In the genomic region with DNA sequence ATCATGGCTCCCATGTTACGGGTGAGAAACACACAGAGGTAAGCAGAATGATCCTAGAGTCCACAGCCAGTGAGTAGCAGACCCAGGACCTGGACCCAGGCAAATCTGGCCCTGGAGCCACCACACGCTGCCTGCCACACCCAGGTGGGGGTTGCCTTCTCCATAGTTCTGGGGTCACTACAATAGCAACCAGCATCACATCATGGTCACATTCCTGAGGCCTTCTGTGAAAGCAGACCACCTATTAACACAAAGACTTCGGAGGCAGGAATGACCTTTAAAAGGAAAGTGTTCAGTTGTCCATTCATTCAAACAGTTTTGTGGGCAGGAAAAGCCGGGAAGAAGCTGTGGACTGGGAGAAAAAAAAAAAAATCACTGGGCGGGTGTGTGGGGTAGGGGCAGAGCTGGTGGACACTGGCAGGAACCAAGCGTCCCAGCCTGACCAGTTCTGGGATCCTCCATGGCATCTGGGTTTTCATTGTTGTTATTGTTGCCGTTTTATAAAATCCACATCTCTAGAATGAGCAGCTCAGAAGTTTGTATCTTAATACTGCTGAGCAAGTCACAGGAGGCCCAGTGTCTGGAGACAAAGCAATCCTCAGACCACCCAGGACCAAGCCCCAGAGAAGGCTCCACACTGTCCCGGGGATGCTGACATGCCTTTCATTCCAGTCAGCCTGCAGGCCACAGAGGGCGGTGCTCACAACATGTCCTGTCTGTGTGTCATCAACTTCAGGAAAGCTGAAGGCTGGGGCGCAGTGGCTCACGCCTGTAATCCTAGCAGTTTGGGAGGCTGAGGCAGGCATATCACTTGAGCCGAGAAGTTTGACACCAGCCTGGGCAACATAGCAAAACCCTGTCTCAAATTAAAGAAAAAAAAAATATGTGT, we compare ENCODE assay signal across 11 cellular contexts.
DNase-seq lines count a peak whose midpoint lies in the region; ATAC-seq and TF ChIP-seq lines count a peak whose summit lies in the region.
"Had no signal": no experiment of that assay in that cellular context is flagged by ENCODE, and none has a peak within 500 bp of the region (broad histone marks: within the 10 kb centered on the region; RNA-seq: fewer than 3 reads in every experiment).

No MANE protein-coding gene starts in this region.

- no peaks in the 10 kb centered on the region for H3K27me3 Mint-ChIP-seq in MCF 10A (ENCODE audit: insufficient read depth, unreplicated experiment)

- H3K27ac ChIP-seq in breast epithelium, result no peak overlapping the region
- H3K27ac ChIP-seq: 22Rv1, HL-60 had no signal

- intact Hi-C loops in MCF 10A (cut with micrococcal nuclease), result no loop called here
- intact Hi-C loops in breast epithelium (cut with DNase I; ENCODE audit: low total_unique reads), result no loop called here

- CTCF ChIA-PET in MCF 10A (lab: Yijun Ruan, JAX), result no interaction called here

- BruUV-seq in MCF 10A (replicated peaks; lab: Mats Ljungman, UMichigan), result no TSS peak

- H3K27me3 ChIP-seq in breast epithelium, result no peaks in the 10 kb centered on the region

- ATAC-seq in HG03565 (IDR thresholded peaks at IDR 0.05; ENCODE audit: unreplicated experiment), result no peak

- no peaks in the 10 kb centered on the region for H3K9me3 ChIP-seq in breast epithelium

- H3K9me3 Mint-ChIP-seq in MCF 10A (ENCODE audit: unreplicated experiment), result no peaks in the 10 kb centered on the region

- no peaks in the 10 kb centered on the region for H3K4me1 Mint-ChIP-seq in MCF 10A (ENCODE audit: insufficient read depth, unreplicated experiment)

- TF ChIP-seq POLR2A in breast epithelium (IDR thresholded peaks at IDR 0.05), result no peak

- no peaks in the 10 kb centered on the region for H3K36me3 ChIP-seq in breast epithelium

- POLR2A ChIA-PET in MCF 10A (lab: Yijun Ruan, JAX), result interaction anchor here (0.6 kb wide), 1 partner anchor 23 kb away, joined by 3 read pairs; no protein-coding TSS in a partner anchor

- H3K4me3 Mint-ChIP-seq in MCF 10A (ENCODE audit: unreplicated experiment), result no peak overlapping the region

- no peak overlapping the region for H3K27ac Mint-ChIP-seq in MCF 10A (ENCODE audit: low read depth, unreplicated experiment)

- TF ChIP-seq CTCF in MCF 10A (IDR thresholded peaks at IDR 0.05; ENCODE audit: unreplicated experiment) (no peak), breast epithelium (IDR thresholded peaks at IDR 0.05) (no peak), astrocyte of the cerebellum (IDR thresholded peaks at IDR 0.05; ENCODE audit: low read depth, low read length, missing control alignments) (no peak)

- DNase-seq in MCF 10A (ENCODE audit: unreplicated experiment) (peak; percentile 28), breast epithelium (ENCODE audit: low spot score in 2 of 2) (no peak), astrocyte of the cerebellum (ENCODE audit: low read depth) (peak; percentile 35), iris pigment epithelial cell (ENCODE audit: low read depth) (peak; percentile 84), NAMALWA (ENCODE audit: low spot score) (no peak), T-helper 1 cell (no peak)
- no peak for DNase-seq in stimulated activated CD4-positive, alpha-beta T cell treated with anti-CD3 and anti-CD28 coated beads, Interleukin-2, amount 100 ng/mL, for 48 hours
- DNase-seq: activated CD8-positive, alpha-beta memory T cell treated with anti-CD3 and anti-CD28 coated beads, Interleukin-2, amount 50 U/mL, for 4 hours had no signal

- H3K4me1 ChIP-seq in breast epithelium, result no peaks in the 10 kb centered on the region

- in situ Hi-C loops in astrocyte of the cerebellum (cut with HindIII; ENCODE audit: low sequenced_read_pairs), result no loop called here

- H3K36me3 Mint-ChIP-seq in MCF 10A (ENCODE audit: insufficient read depth, unreplicated experiment), result peaks cover 25% of the 10 kb centered on the region

- H3K4me3 ChIP-seq in breast epithelium (no peak overlapping the region), astrocyte of the cerebellum (ENCODE audit: low read depth, low read length) (no peak overlapping the region)

Comparison
In these comparisons a context has a peak if more than half of its experiments do, and no peak if none do; other contexts are left out.
1. DNase-seq: peak in MCF 10A (single experiment), astrocyte of the cerebellum (single experiment) and iris pigment epithelial cell (single experiment); none in breast epithelium (0 of 2), NAMALWA (single experiment), T-helper 1 cell (0 of 5) and stimulated activated CD4-positive, alpha-beta T cell treated with anti-CD3 and anti-CD28 coated beads, Interleukin-2, amount 100 ng/mL, for 48 hours (0 of 2).